Comparison of ENCODE assay signal across 8 cellular contexts in the genomic region with DNA sequence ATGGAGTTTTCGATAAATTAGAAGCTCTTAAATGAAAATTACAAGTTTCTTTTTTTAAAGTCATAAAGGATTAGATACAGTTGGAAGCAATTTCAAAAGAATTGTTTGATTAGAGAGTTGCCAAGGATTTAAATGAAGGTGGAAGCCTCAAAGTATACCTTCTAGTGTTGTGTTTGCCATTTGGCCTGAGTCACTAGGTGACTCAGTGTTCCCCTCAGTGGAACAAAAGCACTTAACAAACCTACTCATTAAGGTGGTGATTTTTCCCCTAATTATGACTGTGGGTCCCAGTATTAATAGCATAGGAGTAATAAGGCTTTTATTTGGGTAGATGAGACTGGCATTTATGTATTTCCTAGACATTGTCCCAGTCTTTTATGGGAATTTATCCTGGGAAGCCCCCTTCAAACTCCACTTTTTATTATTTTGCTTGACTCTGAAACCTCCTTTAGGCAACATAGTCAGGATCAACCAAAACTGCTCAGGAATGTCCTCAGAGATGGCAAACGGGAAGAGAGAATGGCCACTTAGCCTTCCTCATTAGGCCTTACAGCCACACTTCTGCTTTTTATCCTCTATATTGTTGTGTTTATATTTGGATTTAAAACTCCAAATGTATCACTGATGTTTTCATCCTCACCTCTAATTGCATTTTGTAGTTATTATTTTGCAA.
DNase-seq lines count a peak whose midpoint lies in the region; ATAC-seq and TF ChIP-seq lines count a peak whose summit lies in the region.

No MANE protein-coding gene starts in this region.

- peak overlapping the region; percentile 69 for H3K27ac ChIP-seq in PC-3 (ENCODE audit: low read length)
- peak overlapping the region in 1 of 4 donors; percentile 4 for H3K27ac ChIP-seq in gastroesophageal sphincter
- H3K27ac ChIP-seq in testis: peak overlapping the region in 1 of 2 donors; percentile 14

- WGBS in gastroesophageal sphincter (ENCODE audit: low coverage in 1 of 2), 2 donors: 81 to 90% methylated on average over 2 of the region's 2 CpGs
- WGBS in testis, 2 donors: 79 to 85% methylated on average over 2 of the region's 2 CpGs

- no peaks in the 10 kb centered on the region for H3K9me3 ChIP-seq in PC-3 (ENCODE audit: low read length)
- H3K9me3 ChIP-seq in gastroesophageal sphincter: no peaks in the 10 kb centered on the region
- H3K9me3 ChIP-seq in testis: no peaks in the 10 kb centered on the region

- H3K27me3 ChIP-seq in PC-3 (ENCODE audit: low read length) (no peaks in the 10 kb centered on the region), gastroesophageal sphincter (no peaks in the 10 kb centered on the region), testis (no peaks in the 10 kb centered on the region)

- no peaks in the 10 kb centered on the region for H3F3A ChIP-seq in PC-3 (ENCODE audit: low read length, unreplicated experiment)

- H3K4me3 ChIP-seq in PC-3 (ENCODE audit: low read length) (no peak overlapping the region), gastroesophageal sphincter (no peak overlapping the region), testis (no peak overlapping the region)

- intact Hi-C loops in PC-3 (cut with micrococcal nuclease) (loop anchor here (10.0 kb wide), 1 partner anchor 50 kb away; no protein-coding TSS in a partner anchor), testis (cut with DNase I; ENCODE audit: low total_unique reads) (no loop called here)

- no peak overlapping the region for H2AFZ ChIP-seq in PC-3 (ENCODE audit: low read length)

- BruUV-seq in PC-3 (replicated peaks; lab: Mats Ljungman, UMichigan): no TSS peak

- H4K20me1 ChIP-seq in PC-3 (ENCODE audit: low read length): no peaks in the 10 kb centered on the region

- H3K4me2 ChIP-seq in PC-3 (ENCODE audit: low read length): peak overlapping the region; percentile 10

- TF ChIP-seq CTCF in PC-3 (conservative IDR thresholded peaks at IDR 0.05; ENCODE audit: low read depth, low read length) (no peak), gastroesophageal sphincter (IDR thresholded peaks at IDR 0.05) (no peak), testis (IDR thresholded peaks at IDR 0.05) (no peak)

- no peaks in the 10 kb centered on the region for H3K36me3 ChIP-seq in PC-3 (ENCODE audit: low read depth, low read length)
- H3K36me3 ChIP-seq in gastroesophageal sphincter: peaks cover 0 to 15% of the 10 kb centered on the region in 2 donors
- no peaks in the 10 kb centered on the region for H3K36me3 ChIP-seq in testis (ENCODE audit: low read depth, missing control alignments)

- no peaks in the 10 kb centered on the region for H3K9me2 ChIP-seq in PC-3 (replicated peaks; ENCODE audit: low read length)

- POLR2A ChIA-PET in PC-3 (lab: Charles Lee; ENCODE audit: unreplicated experiment): interaction anchor here (0.7 kb wide), 1 partner anchor 37 kb away, joined by 4 read pairs; no protein-coding TSS in a partner anchor

- DNase-seq in stimulated activated CD4-positive, alpha-beta T cell treated with anti-CD3 and anti-CD28 coated beads, Interleukin-1b, Interleukin-23, amount 100 ng/mL, for 48 hours: peak; percentile 9
- no peak for DNase-seq in stimulated activated CD4-positive, alpha-beta T cell treated with anti-CD3 and anti-CD28 coated beads, Interleukin-4, amount 100 ng/mL, for 1 hour
- DNase-seq in PC-3 (peak; percentile 58), glomerular endothelial cell (ENCODE audit: extremely low read depth, low read depth, low spot score) (peak; percentile 14), GM03348 (ENCODE audit: low spot score) (no peak), testis (no peak), T-helper 9 cell (no peak)

- H3K79me2 ChIP-seq in PC-3 (ENCODE audit: low read length): no peaks in the 10 kb centered on the region

- no peak for TF ChIP-seq POLR2A in gastroesophageal sphincter (IDR thresholded peaks at IDR 0.05)
- no peak for TF ChIP-seq POLR2A in testis (IDR thresholded peaks at IDR 0.05)

- H3K4me1 ChIP-seq in PC-3 (ENCODE audit: insufficient read depth, low read length) (peaks cover 22% of the 10 kb centered on the region), gastroesophageal sphincter (no peaks in the 10 kb centered on the region), testis (peaks cover 4% of the 10 kb centered on the region)

- TF ChIP-seq EP300 in gastroesophageal sphincter (IDR thresholded peaks at IDR 0.05): no peak

- H3K9ac ChIP-seq in PC-3 (ENCODE audit: low read length): no peak overlapping the region; the same call in 1 of the 2 replicates

- ATAC-seq in PC-3 (peak; percentile 93), gastroesophageal sphincter (no peak)

- CTCF ChIA-PET in PC-3 (lab: Charles Lee): no interaction called here

Comparison
In these comparisons a context has a peak if more than half of its experiments do, and no peak if none do; other contexts are left out.
1. DNase-seq: peak in stimulated activated CD4-positive, alpha-beta T cell treated with anti-CD3 and anti-CD28 coated beads, Interleukin-1b, Interleukin-23, amount 100 ng/mL, for 48 hours (single experiment), PC-3 (single experiment) and glomerular endothelial cell (single experiment); none in stimulated activated CD4-positive, alpha-beta T cell treated with anti-CD3 and anti-CD28 coated beads, Interleukin-4, amount 100 ng/mL, for 1 hour (single experiment), GM03348 (single experiment), testis (single experiment) and T-helper 9 cell (single experiment).